In genomic region chr10:102055647-102056419, GRCh38 we compare ENCODE assay signal across 1 cellular context.
TF ChIP-seq lines count a peak whose summit lies in the region.

A gene with protein sequence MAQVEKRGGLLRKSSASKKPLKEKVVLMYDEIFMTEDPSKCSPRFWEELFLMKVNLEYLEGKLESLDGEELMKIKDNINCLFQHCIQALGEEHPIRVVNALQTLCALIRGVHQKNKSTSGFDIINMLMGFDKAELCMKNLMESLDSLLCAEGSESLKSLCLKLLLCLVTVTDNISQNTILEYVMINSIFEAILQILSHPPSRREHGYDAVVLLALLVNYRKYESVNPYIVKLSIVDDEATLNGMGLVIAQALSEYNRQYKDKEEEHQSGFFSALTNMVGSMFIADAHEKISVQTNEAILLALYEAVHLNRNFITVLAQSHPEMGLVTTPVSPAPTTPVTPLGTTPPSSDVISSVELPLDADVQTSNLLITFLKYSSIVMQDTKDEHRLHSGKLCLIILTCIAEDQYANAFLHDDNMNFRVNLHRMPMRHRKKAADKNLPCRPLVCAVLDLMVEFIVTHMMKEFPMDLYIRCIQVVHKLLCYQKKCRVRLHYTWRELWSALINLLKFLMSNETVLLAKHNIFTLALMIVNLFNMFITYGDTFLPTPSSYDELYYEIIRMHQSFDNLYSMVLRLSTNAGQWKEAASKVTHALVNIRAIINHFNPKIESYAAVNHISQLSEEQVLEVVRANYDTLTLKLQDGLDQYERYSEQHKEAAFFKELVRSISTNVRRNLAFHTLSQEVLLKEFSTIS (minus strand): TSS chr10:102056173. CDS start chr10:102040114, 16,059 bp downstream.

TF ChIP-seq in K562, 482 proteins besides CTCF, POLR2A, EP300 and RAD21 (continued from another document and continues in another):
- TF ChIP-seq ZNF318 (IDR thresholded peaks at IDR 0.05; ENCODE audit: borderline replicate concordance in 1 of 2, low read depth in 1 of 2) (no peak), PCBP1 (IDR thresholded peaks at IDR 0.05; ENCODE audit: low read depth, low read length, poor library complexity, severe bottlenecking) (peak; percentile 93), E2F5 (CRISPR knock-in tag; IDR thresholded peaks at IDR 0.05) (0 out of 2 replicates have a peak, but pooled peaks have one; percentile 33), LCOR (CRISPR knock-in tag; IDR thresholded peaks at IDR 0.05) (no peak), NFE2 (IDR thresholded peaks at IDR 0.05; ENCODE audit: low read depth) (no peak), STAT5A (IDR thresholded peaks at IDR 0.05; ENCODE audit: borderline replicate concordance, low read length) (no peak), SIRT6 (IDR thresholded peaks at IDR 0.05; ENCODE audit: low read depth, low read length) (no peak), NCOA1 (IDR thresholded peaks at IDR 0.05; ENCODE audit: low read depth) (no peak), IFI16 (CRISPR knock-in tag; IDR thresholded peaks at IDR 0.05) (no peak), NR1H2 (CRISPR knock-in tag; IDR thresholded peaks at IDR 0.05) (0 out of 2 replicates have a peak, but pooled peaks have one; percentile 47), NR4A1 (CRISPR knock-in tag; IDR thresholded peaks at IDR 0.05) (no peak), NR4A1 (tag; IDR thresholded peaks at IDR 0.05) (peak; percentile 20; the same call in 1 of the 2 replicates), RREB1 (CRISPR knock-in tag; IDR thresholded peaks at IDR 0.05) (no peak), POLR2H (tag; IDR thresholded peaks at IDR 0.05; ENCODE audit: low read depth) (0 out of 2 replicates have a peak, but pooled peaks have one; percentile 63), ZNF766 (CRISPR knock-in tag; conservative IDR thresholded peaks at IDR 0.05) (peak; percentile 81), MXI1 (IDR thresholded peaks at IDR 0.05; ENCODE audit: low read depth, low read length) (peak; percentile 35; the same call in 1 of the 2 replicates), RBM39 (optimal IDR thresholded peaks at IDR 0.05; ENCODE audit: low read depth, low read length) (no peak), KLF13 (tag; IDR thresholded peaks at IDR 0.05; ENCODE audit: borderline replicate concordance, low read depth) (0 out of 2 replicates have a peak, but pooled peaks have one; percentile 28), SUPT5H (IDR thresholded peaks at IDR 0.05) (peak; percentile 69), STAT5B (CRISPR knock-in tag; IDR thresholded peaks at IDR 0.05) (no peak), ZNF507 (tag; conservative IDR thresholded peaks at IDR 0.05) (no peak), EP400 (IDR thresholded peaks at IDR 0.05) (peak; percentile 43; the same call in 1 of the 2 replicates), FOXA3 (CRISPR knock-in tag; conservative IDR thresholded peaks at IDR 0.05 in 1 of 2, IDR thresholded peaks at IDR 0.05 in 1 of 2) (no peak; a peak in 1 of 4 replicates), KLF6 (CRISPR knock-in tag; IDR thresholded peaks at IDR 0.05; ENCODE audit: borderline replicate concordance) (no peak), PBX2 (CRISPR knock-in tag; IDR thresholded peaks at IDR 0.05; ENCODE audit: low read depth) (no peak), PBX2 (tag; conservative IDR thresholded peaks at IDR 0.05; ENCODE audit: low read depth) (no peak)
- TF ChIP-seq, protein P1, sequence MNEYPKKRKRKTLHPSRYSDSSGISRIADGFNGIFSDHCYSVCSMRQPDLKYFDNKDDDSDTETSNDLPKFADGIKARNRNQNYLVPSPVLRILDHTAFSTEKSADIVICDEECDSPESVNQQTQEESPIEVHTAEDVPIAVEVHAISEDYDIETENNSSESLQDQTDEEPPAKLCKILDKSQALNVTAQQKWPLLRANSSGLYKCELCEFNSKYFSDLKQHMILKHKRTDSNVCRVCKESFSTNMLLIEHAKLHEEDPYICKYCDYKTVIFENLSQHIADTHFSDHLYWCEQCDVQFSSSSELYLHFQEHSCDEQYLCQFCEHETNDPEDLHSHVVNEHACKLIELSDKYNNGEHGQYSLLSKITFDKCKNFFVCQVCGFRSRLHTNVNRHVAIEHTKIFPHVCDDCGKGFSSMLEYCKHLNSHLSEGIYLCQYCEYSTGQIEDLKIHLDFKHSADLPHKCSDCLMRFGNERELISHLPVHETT (CRISPR knock-in tag; conservative IDR thresholded peaks at IDR 0.05 in 1 of 2, IDR thresholded peaks at IDR 0.05 in 1 of 2), result peak in 1 of 2 experiments; percentile 93; a peak in 2 of 4 replicates
- TF ChIP-seq, protein P2, sequence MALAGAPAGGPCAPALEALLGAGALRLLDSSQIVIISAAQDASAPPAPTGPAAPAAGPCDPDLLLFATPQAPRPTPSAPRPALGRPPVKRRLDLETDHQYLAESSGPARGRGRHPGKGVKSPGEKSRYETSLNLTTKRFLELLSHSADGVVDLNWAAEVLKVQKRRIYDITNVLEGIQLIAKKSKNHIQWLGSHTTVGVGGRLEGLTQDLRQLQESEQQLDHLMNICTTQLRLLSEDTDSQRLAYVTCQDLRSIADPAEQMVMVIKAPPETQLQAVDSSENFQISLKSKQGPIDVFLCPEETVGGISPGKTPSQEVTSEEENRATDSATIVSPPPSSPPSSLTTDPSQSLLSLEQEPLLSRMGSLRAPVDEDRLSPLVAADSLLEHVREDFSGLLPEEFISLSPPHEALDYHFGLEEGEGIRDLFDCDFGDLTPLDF (CRISPR knock-in tag; IDR thresholded peaks at IDR 0.05), result 0 out of 2 replicates have a peak, but pooled peaks have one; percentile 57
